ENCODE assay signal across 1 cellular context in genomic region chr10:102452672-102453340, GRCh38.
TF ChIP-seq lines count a peak whose summit lies in the region.

No MANE protein-coding gene starts in this region.

TF ChIP-seq in K562, 482 proteins besides CTCF, POLR2A, EP300 and RAD21 (continues in another document):
- no peak for TF ChIP-seq PBX2 (CRISPR knock-in tag; IDR thresholded peaks at IDR 0.05; ENCODE audit: low read depth)
- no peak for TF ChIP-seq PBX2 (tag; conservative IDR thresholded peaks at IDR 0.05; ENCODE audit: low read depth)
- TF ChIP-seq, protein P1, sequence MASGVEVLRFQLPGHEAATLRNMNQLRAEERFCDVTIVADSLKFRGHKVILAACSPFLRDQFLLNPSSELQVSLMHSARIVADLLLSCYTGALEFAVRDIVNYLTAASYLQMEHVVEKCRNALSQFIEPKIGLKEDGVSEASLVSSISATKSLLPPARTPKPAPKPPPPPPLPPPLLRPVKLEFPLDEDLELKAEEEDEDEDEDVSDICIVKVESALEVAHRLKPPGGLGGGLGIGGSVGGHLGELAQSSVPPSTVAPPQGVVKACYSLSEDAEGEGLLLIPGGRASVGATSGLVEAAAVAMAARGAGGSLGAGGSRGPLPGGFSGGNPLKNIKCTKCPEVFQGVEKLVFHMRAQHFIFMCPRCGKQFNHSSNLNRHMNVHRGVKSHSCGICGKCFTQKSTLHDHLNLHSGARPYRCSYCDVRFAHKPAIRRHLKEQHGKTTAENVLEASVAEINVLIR (CRISPR knock-in tag; IDR thresholded peaks at IDR 0.05), result peak; percentile 30; the same call in 1 of the 2 replicates
- TF ChIP-seq ARID1B (IDR thresholded peaks at IDR 0.05), result peak; percentile 57
- no peak for TF ChIP-seq SNRNP70 (optimal IDR thresholded peaks at IDR 0.05; ENCODE audit: low read depth, low read length)
- 0 out of 4 replicates have a peak, but pooled peaks of 1 of the 2 experiments have one; percentile 6 for TF ChIP-seq RCOR1 (IDR thresholded peaks at IDR 0.05; ENCODE audit: borderline replicate concordance in 1 of 2, low read depth in 2 of 2, low read length in 2 of 2)
- no peak for TF ChIP-seq USF2 (CRISPR knock-in tag; IDR thresholded peaks at IDR 0.05)
- no peak for TF ChIP-seq CBX8 (IDR thresholded peaks at IDR 0.05; ENCODE audit: borderline replicate concordance, extremely low read depth, low read depth, low read length, poor library complexity, severe bottlenecking)
- TF ChIP-seq, protein P2, sequence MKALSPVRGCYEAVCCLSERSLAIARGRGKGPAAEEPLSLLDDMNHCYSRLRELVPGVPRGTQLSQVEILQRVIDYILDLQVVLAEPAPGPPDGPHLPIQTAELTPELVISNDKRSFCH (CRISPR knock-in tag; IDR thresholded peaks at IDR 0.05), result no peak
- TF ChIP-seq, protein P2 (tag; IDR thresholded peaks at IDR 0.05), result no peak
- TF ChIP-seq SP2 (IDR thresholded peaks at IDR 0.05; ENCODE audit: extremely low read depth, low read depth, low read length, poor library complexity, severe bottlenecking), result no peak
- 0 out of 2 replicates have a peak, but pooled peaks have one; percentile 45 for TF ChIP-seq PTBP1 (IDR thresholded peaks at IDR 0.05; ENCODE audit: low read depth, low read length)
- no peak for TF ChIP-seq FOXA3 (CRISPR knock-in tag; conservative IDR thresholded peaks at IDR 0.05 in 1 of 2, IDR thresholded peaks at IDR 0.05 in 1 of 2)
- peak; percentile 88 for TF ChIP-seq ZFP36 (IDR thresholded peaks at IDR 0.05; ENCODE audit: low read depth, low read length, partially characterized antibody)
- TF ChIP-seq ZNF696 (CRISPR knock-in tag; conservative IDR thresholded peaks at IDR 0.05), result no peak
- TF ChIP-seq TEAD1 (CRISPR knock-in tag; IDR thresholded peaks at IDR 0.05), result no peak
- TF ChIP-seq TRIM25 (IDR thresholded peaks at IDR 0.05; ENCODE audit: borderline replicate concordance), result no peak
- TF ChIP-seq, protein P3, sequence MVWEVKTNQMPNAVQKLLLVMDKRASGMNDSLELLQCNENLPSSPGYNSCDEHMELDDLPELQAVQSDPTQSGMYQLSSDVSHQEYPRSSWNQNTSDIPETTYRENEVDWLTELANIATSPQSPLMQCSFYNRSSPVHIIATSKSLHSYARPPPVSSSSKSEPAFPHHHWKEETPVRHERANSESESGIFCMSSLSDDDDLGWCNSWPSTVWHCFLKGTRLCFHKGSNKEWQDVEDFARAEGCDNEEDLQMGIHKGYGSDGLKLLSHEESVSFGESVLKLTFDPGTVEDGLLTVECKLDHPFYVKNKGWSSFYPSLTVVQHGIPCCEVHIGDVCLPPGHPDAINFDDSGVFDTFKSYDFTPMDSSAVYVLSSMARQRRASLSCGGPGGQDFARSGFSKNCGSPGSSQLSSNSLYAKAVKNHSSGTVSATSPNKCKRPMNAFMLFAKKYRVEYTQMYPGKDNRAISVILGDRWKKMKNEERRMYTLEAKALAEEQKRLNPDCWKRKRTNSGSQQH (CRISPR knock-in tag; IDR thresholded peaks at IDR 0.05), result no peak
- TF ChIP-seq EWSR1 (IDR thresholded peaks at IDR 0.05; ENCODE audit: borderline replicate concordance, low read depth, partially characterized antibody), result no peak
- no peak for TF ChIP-seq ZNF408 (CRISPR knock-in tag; IDR thresholded peaks at IDR 0.05; ENCODE audit: low read depth)
- no peak for TF ChIP-seq SETDB1 (IDR thresholded peaks at IDR 0.05; ENCODE audit: low read length)
- no peak for TF ChIP-seq NR4A1 (CRISPR knock-in tag; IDR thresholded peaks at IDR 0.05)
- TF ChIP-seq NR4A1 (tag; IDR thresholded peaks at IDR 0.05), result 0 out of 2 replicates have a peak, but pooled peaks have one; percentile 27
- peak; percentile 98 for TF ChIP-seq JUND (IDR thresholded peaks at IDR 0.05; ENCODE audit: borderline replicate concordance, low read depth, low read length)
- TF ChIP-seq JUND (tag; IDR thresholded peaks at IDR 0.05; ENCODE audit: borderline replicate concordance, low read depth, low read length), result peak; percentile 97
- no peak for TF ChIP-seq ZNF277 (CRISPR knock-in tag; IDR thresholded peaks at IDR 0.05; ENCODE audit: borderline replicate concordance)
- no peak for TF ChIP-seq ZNF212 (CRISPR knock-in tag; IDR thresholded peaks at IDR 0.05)
- TF ChIP-seq ZNF384 (IDR thresholded peaks at IDR 0.05; ENCODE audit: low read depth, low read length), result no peak
- TF ChIP-seq RBM14 (IDR thresholded peaks at IDR 0.05; ENCODE audit: borderline replicate concordance, insufficient read depth, low read depth, low read length), result no peak
- TF ChIP-seq ZNF318 (IDR thresholded peaks at IDR 0.05; ENCODE audit: borderline replicate concordance in 1 of 2, low read depth in 1 of 2), result no peak
- TF ChIP-seq ZKSCAN8 (CRISPR knock-in tag; IDR thresholded peaks at IDR 0.05), result no peak
- TF ChIP-seq SMARCA4 (IDR thresholded peaks at IDR 0.05), result 0 out of 2 replicates have a peak, but pooled peaks have one; percentile 39
